ENCODE assay signal across 32 cellular contexts in the genomic region with DNA sequence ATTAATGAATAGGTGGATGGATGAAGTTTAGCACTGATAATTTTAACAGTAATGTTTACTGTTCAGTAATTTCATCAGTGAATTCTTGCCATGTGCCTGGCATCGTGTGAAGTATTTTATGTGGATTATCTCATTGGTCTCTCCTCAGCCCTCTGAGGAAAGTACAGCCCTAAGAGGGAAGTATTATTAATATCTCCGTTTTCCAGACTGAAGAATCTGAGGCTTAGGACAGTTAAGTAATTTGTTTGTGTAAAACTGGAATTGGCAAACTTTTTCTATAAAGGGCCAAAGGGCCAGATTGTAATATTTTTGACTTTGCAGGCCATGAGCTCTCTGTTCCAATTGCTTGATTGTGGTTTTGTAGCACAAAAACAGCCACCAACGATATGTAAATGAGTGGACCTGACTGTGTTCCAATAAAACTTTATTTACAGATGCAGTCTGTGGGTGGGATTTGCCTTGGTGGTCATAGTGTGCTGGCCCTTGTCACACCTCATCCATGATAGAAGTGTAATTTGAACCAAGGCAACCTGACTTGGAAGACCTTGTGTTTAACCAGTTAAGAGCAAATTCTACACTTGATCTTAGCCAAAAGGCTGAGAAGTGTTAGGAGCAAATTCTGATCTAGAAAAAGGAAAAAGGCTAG.
"Had no signal": no experiment of that assay in that cellular context is flagged by ENCODE, and none has a peak within 500 bp of the region (broad histone marks: within the 10 kb centered on the region; RNA-seq: fewer than 3 reads in every experiment).

No MANE protein-coding gene starts in this region.

- H3K36me3 Mint-ChIP-seq: activated CD4-positive, alpha-beta memory T cell treated with anti-CD3 and anti-CD28 coated beads for 36 hours; activated naive CD4-positive, alpha-beta T cell treated with anti-CD3 and anti-CD28 coated beads, Interleukin-2, amount 10 ng/mL, durations not matched to agents 7 days and 5 days; activated naive CD8-positive, alpha-beta T cell treated with anti-CD3 and anti-CD28 coated beads, Interleukin-2, amount 10 ng/mL, durations not matched to agents 7 days and 5 days; natural killer cell treated with Interleukin-12 subunit alpha and Interleukin-12 subunit beta and Interleukin-15 and Interleukin-18, amount 100 ng/mL, for 72 hours had no signal

- H3K9me3 ChIP-seq: esophagus squamous epithelium, stomach, transverse colon had no signal

- H3K4me2 ChIP-seq: smooth muscle cell had no signal

- FAIRE-seq: bronchial epithelial cell, colon, endometrium, frontal cortex, kidney had no signal

- H3K4me3 ChIP-seq: esophagus squamous epithelium, lung, mucosa of descending colon, sigmoid colon, smooth muscle cell, stomach, transverse colon had no signal

- H3K27ac Mint-ChIP-seq: activated CD4-positive, alpha-beta memory T cell treated with anti-CD3 and anti-CD28 coated beads for 36 hours; activated naive CD4-positive, alpha-beta T cell treated with anti-CD3 and anti-CD28 coated beads, Interleukin-2, amount 10 ng/mL, durations not matched to agents 7 days and 5 days; activated naive CD8-positive, alpha-beta T cell treated with anti-CD3 and anti-CD28 coated beads, Interleukin-2, amount 10 ng/mL, durations not matched to agents 7 days and 5 days; activated T-cell treated with anti-CD3 and anti-CD28 coated beads, Interleukin-2, amount 50 U/mL, for 24 hours; natural killer cell treated with Interleukin-12 subunit alpha and Interleukin-12 subunit beta and Interleukin-15 and Interleukin-18, amount 100 ng/mL, for 72 hours; stimulated activated naive B cell treated with anti-CD40 and anti-IgM and Interleukin-4, amounts not matched to agents 10 μg/mL and 1 μg/mL and 100 μg/mL, for 72 hours; T-helper 17 cell had no signal

- H3K36me3 ChIP-seq: esophagus squamous epithelium, sigmoid colon, transverse colon, WERI-Rb-1 had no signal

- H3K27me3 Mint-ChIP-seq: activated CD4-positive, alpha-beta memory T cell treated with anti-CD3 and anti-CD28 coated beads for 36 hours; activated naive CD4-positive, alpha-beta T cell treated with anti-CD3 and anti-CD28 coated beads, Interleukin-2, amount 10 ng/mL, durations not matched to agents 7 days and 5 days; activated naive CD8-positive, alpha-beta T cell treated with anti-CD3 and anti-CD28 coated beads, Interleukin-2, amount 10 ng/mL, durations not matched to agents 7 days and 5 days; natural killer cell treated with Interleukin-12 subunit alpha and Interleukin-12 subunit beta and Interleukin-15 and Interleukin-18, amount 100 ng/mL, for 72 hours; T-helper 17 cell had no signal

- H3K27ac ChIP-seq: epithelial cell of prostate, esophagus squamous epithelium, stomach, transverse colon, WERI-Rb-1 had no signal

- DNase-seq: activated CD4-positive, alpha-beta memory T cell treated with anti-CD3 and anti-CD28 coated beads for 36 hours; activated CD4-positive, alpha-beta T cell treated with anti-CD3 and anti-CD28 coated beads for 48 hours; activated CD8-positive, alpha-beta memory T cell treated with anti-CD3 and anti-CD28 coated beads, Interleukin-2, amount 50 U/mL, for 48 hours; activated gamma-delta T cell; activated naive CD4-positive, alpha-beta T cell treated with anti-CD3 and anti-CD28 coated beads, Interleukin-2, amount 10 ng/mL, durations not matched to agents 7 days and 5 days; activated naive CD8-positive, alpha-beta T cell treated with anti-CD3 and anti-CD28 coated beads, Interleukin-2, amount 10 ng/mL, durations not matched to agents 7 days and 5 days; activated T-cell treated with anti-CD3 and anti-CD28 coated beads, Interleukin-2, amount 50 U/mL, for 24 hours; amniotic stem cell; effector CD8-positive, alpha-beta T cell; esophagus squamous epithelium; hippocampal formation; kidney; mesendoderm; mucosa of descending colon; posterior cingulate gyrus; sigmoid colon; stimulated activated CD4-positive, alpha-beta T cell treated with anti-CD3 and anti-CD28 coated beads, Interleukin-1b, Interleukin-23, amount 100 ng/mL, for 48 hours; stimulated activated naive B cell treated with anti-CD40 and anti-IgM and Interleukin-4, amounts not matched to agents 10 μg/mL and 1 μg/mL and 100 μg/mL, for 72 hours; stomach; T-helper 17 cell; T1000; transverse colon; WERI-Rb-1 had no signal

- H3K4me3 Mint-ChIP-seq: activated CD4-positive, alpha-beta memory T cell treated with anti-CD3 and anti-CD28 coated beads for 36 hours; activated naive CD4-positive, alpha-beta T cell treated with anti-CD3 and anti-CD28 coated beads, Interleukin-2, amount 10 ng/mL, durations not matched to agents 7 days and 5 days; activated naive CD8-positive, alpha-beta T cell treated with anti-CD3 and anti-CD28 coated beads, Interleukin-2, amount 10 ng/mL, durations not matched to agents 7 days and 5 days; activated T-cell treated with anti-CD3 and anti-CD28 coated beads, Interleukin-2, amount 50 U/mL, for 24 hours; natural killer cell treated with Interleukin-12 subunit alpha and Interleukin-12 subunit beta and Interleukin-15 and Interleukin-18, amount 100 ng/mL, for 72 hours; stimulated activated naive B cell treated with anti-CD40 and anti-IgM and Interleukin-4, amounts not matched to agents 10 μg/mL and 1 μg/mL and 100 μg/mL, for 72 hours; T-helper 17 cell had no signal

- ATAC-seq: activated CD4-positive, CD25-positive, alpha-beta regulatory T cell treated with anti-CD3 and anti-CD28 coated beads, Interleukin-2, amount 50 U/mL, for 24 hours; mucosa of descending colon; natural killer cell treated with Interleukin-12 subunit alpha and Interleukin-12 subunit beta and Interleukin-15 and Interleukin-18, amount 100 ng/mL, for 72 hours; stimulated activated naive B cell treated with anti-CD40 and anti-IgM and Interleukin-4, amounts not matched to agents 10 μg/mL and 1 μg/mL and 100 μg/mL, for 72 hours; T-helper 17 cell had no signal

- H3K4me1 Mint-ChIP-seq: activated naive CD4-positive, alpha-beta T cell treated with anti-CD3 and anti-CD28 coated beads, Interleukin-2, amount 10 ng/mL, durations not matched to agents 7 days and 5 days; activated naive CD8-positive, alpha-beta T cell treated with anti-CD3 and anti-CD28 coated beads, Interleukin-2, amount 10 ng/mL, durations not matched to agents 7 days and 5 days; stimulated activated naive B cell treated with anti-CD40 and anti-IgM and Interleukin-4, amounts not matched to agents 10 μg/mL and 1 μg/mL and 100 μg/mL, for 72 hours; T-helper 17 cell had no signal

- H3K27me3 ChIP-seq: esophagus squamous epithelium, sigmoid colon, stomach, transverse colon had no signal

- H3K4me1 ChIP-seq: esophagus squamous epithelium, sigmoid colon, transverse colon had no signal
